ENCODE assay signal across 10 cellular contexts in the genomic region with DNA sequence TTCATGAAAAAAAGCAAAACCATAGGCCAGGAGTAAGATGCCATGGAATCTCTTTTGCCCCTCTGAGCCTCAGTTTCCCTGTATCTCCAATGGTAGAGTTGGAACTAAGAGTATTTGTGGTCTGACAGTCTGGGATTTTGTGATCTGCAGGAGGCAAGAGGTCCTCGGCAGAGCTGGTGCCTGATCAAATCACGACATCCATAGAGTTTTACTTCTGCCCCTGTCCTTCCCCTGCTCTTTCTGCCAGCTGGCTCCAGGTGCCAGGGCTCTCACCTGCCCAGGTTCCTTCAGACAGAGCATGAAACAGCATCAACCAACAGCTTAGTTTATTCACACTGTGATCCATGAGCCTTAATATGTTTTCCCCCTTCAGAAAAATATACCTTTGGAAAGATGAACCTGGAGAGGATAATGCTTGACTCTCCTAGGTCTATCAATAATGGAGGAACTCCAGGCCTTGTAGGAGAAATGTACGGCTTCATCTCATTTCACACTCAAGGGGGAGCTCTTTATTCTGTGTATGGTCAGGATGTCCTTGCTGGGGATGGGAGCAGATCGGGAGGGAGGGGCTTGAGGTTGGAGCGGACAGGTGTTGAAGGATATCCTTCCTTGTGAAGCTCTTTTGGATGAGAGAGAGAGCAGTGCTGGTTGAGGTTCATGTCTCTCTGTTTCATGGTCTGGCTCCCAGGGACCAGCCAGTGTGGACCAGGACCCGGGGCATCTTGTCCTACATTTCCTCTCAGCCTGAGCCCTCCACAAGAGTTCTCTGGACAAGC.
DNase-seq lines count a peak whose midpoint lies in the region; ATAC-seq, FAIRE-seq and TF ChIP-seq lines count a peak whose summit lies in the region.
"Had no signal": no experiment of that assay in that cellular context is flagged by ENCODE, and none has a peak within 500 bp of the region (broad histone marks: within the 10 kb centered on the region; RNA-seq: fewer than 3 reads in every experiment).

No MANE protein-coding gene starts in this region.

- ATAC-seq in GM18517 (IDR thresholded peaks at IDR 0.05; ENCODE audit: unreplicated experiment), result no peak

- H3K36me3 ChIP-seq in A673 (ENCODE audit: insufficient read depth, low read length, poor library complexity, severe bottlenecking) (no peaks in the 10 kb centered on the region), small intestine (ENCODE audit: control insufficient read depth in 2 of 2, insufficient read depth in 2 of 2, low read length in 2 of 2) (no peaks in the 10 kb centered on the region), transverse colon (no peaks in the 10 kb centered on the region)

- H3K9me3 ChIP-seq in A673 (ENCODE audit: low read depth, low read length, poor library complexity, severe bottlenecking) (no peaks in the 10 kb centered on the region), small intestine (ENCODE audit: control insufficient read depth, low read depth) (no peaks in the 10 kb centered on the region), transverse colon (no peaks in the 10 kb centered on the region)

- TF ChIP-seq EP300 in transverse colon (IDR thresholded peaks at IDR 0.05; ENCODE audit: low read depth), result no peak

- H3K4me3 ChIP-seq in A673 (ENCODE audit: low read depth, low read length, poor library complexity, severe bottlenecking), result no peak overlapping the region
- H3K4me3 ChIP-seq in cardiac fibroblast (replicated peaks in 1 of 2; ENCODE audit: low read depth in 2 of 2, low read length in 2 of 2), result no peak overlapping the region
- no peak overlapping the region for H3K4me3 ChIP-seq in small intestine (ENCODE audit: low read depth in 1 of 2, low read length in 2 of 2)
- no peak overlapping the region for H3K4me3 ChIP-seq in transverse colon

- H3K4me1 ChIP-seq in A673 (ENCODE audit: insufficient read depth, low read length, poor library complexity, severe bottlenecking), result no peaks in the 10 kb centered on the region
- H3K4me1 ChIP-seq in small intestine (ENCODE audit: control insufficient read depth in 2 of 2, insufficient read depth in 1 of 2, low read depth in 1 of 2, low read length in 1 of 2), result peaks cover 0 to 2% of the 10 kb centered on the region in 2 donors
- peaks cover 6 to 14% (median 8%) of the 10 kb centered on the region in 4 donors for H3K4me1 ChIP-seq in transverse colon

- peak; percentile 57 for TF ChIP-seq CTCF in A673 (conservative IDR thresholded peaks at IDR 0.05; ENCODE audit: low read depth, low read length)
- TF ChIP-seq CTCF in D721Med (IDR thresholded peaks at IDR 0.05; ENCODE audit: insufficient read depth, missing control alignments), result peak; percentile 36
- no peak for TF ChIP-seq CTCF in cardiac fibroblast (IDR thresholded peaks at IDR 0.05; ENCODE audit: low read depth, low read length)
- TF ChIP-seq CTCF in transverse colon (IDR thresholded peaks at IDR 0.05), result no peak

- in situ Hi-C loops in transverse colon (cut with MboI; ENCODE audit: low pct_ligation_motif_present in 1 of 4, low pct_unique_long_range_greater_than_20kb in 1 of 4, low sequenced_read_pairs in 3 of 4), result no loop called here

- POLR2A ChIA-PET in A673 (lab: Charles Lee; ENCODE audit: low non-redundant PET), result no interaction called here

- H3K27ac ChIP-seq in A673 (ENCODE audit: low read depth, low read length, poor library complexity, severe bottlenecking), result no peak overlapping the region
- no peak overlapping the region for H3K27ac ChIP-seq in small intestine (ENCODE audit: low read depth in 1 of 2, low read length in 1 of 2)
- H3K27ac ChIP-seq in transverse colon, result no peak overlapping the region

- intact Hi-C loops in A673 (cut with micrococcal nuclease; ENCODE audit: unreplicated experiment), result no loop called here
- intact Hi-C loops in transverse colon (cut with DNase I; ENCODE audit: low total_unique reads), result no loop called here

- whole genome bisulfite sequencing in small intestine, 3 donors, result 70 to 84% (median 82%) methylated on average over 6 of the region's 6 CpGs
- WGBS in transverse colon (ENCODE audit: low coverage in 1 of 2), 2 donors, result 75% methylated on average over 6 of the region's 6 CpGs; no CpG with 5 or more reads in 1 of the 2 donors

- CTCF ChIA-PET in A673 (lab: Charles Lee), result no interaction called here

- DNase-seq in A673 (ENCODE audit: low spot score) (peak; percentile 29), D721Med (ENCODE audit: insufficient read length, low spot score) (no peak), NCI-H524 (lab: John Stamatoyannopoulos, UW) (peak; percentile 86 to 93), cardiac fibroblast (ENCODE audit: low read depth in 2 of 2) (peak; percentile 13 to 23), NCI-H446 treated with DMSO at 0.1 percent for 48 hours (lab: John Stamatoyannopoulos, UW) (no peak), small intestine (no peak), transverse colon (no peak)
- DNase-seq: activated CD8-positive, alpha-beta memory T cell treated with anti-CD3 and anti-CD28 coated beads, Interleukin-2, amount 50 U/mL, for 48 hours; islet precursor cell had no signal

- H3K27me3 ChIP-seq in A673 (replicated peaks; ENCODE audit: insufficient read depth, low read depth, low read length, poor library complexity), result peaks cover 3% of the 10 kb centered on the region
- H3K27me3 ChIP-seq in small intestine (ENCODE audit: control insufficient read depth in 2 of 2, insufficient read depth in 2 of 2, low read length in 2 of 2), result peaks cover 0 to 4% of the 10 kb centered on the region in 2 donors
- no peaks in the 10 kb centered on the region for H3K27me3 ChIP-seq in transverse colon

- no peak for FAIRE-seq in D721Med (lab: Jason Lieb, UNC)
- no peak for FAIRE-seq in small intestine (lab: Jason Lieb, UNC)

- no TSS peak for BruUV-seq in A673 (replicated peaks; lab: Mats Ljungman, UMichigan)

- TF ChIP-seq POLR2A in transverse colon (IDR thresholded peaks at IDR 0.05), result no peak

Comparison
In these comparisons a context has a peak if more than half of its experiments do, and no peak if none do; other contexts are left out.
1. DNase-seq: peak in A673 (single experiment), NCI-H524 (2 of 2) and cardiac fibroblast (2 of 2); none in D721Med (single experiment), NCI-H446 treated with DMSO at 0.1 percent for 48 hours (single experiment), small intestine (single experiment) and transverse colon (single experiment).
2. CTCF ChIP-seq: peak in A673 (single experiment) and D721Med (single experiment); none in cardiac fibroblast (single experiment) and transverse colon (0 of 5).